Comparison of ENCODE assay signal across 1 cellular context in the genomic region with DNA sequence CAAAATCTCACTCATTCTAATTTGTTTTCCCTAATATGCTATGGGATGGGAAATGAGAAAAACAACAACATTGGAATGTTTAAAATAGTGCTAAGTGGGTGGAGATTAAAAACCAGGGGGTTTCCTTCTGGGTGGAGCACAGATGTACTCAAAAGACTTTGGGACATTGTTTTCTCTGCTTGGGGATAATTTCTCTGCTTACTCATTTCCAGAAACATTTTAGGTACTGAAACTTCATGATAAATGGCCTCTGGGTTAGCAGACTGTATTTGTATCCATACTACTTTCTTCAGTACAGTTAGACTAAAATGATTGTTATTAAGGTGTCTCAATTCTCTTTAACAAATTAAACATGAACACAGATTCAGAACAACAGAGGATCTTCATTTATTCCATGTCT.
TF ChIP-seq lines count a peak whose summit lies in the region.

No MANE protein-coding gene starts in this region.

TF ChIP-seq in GM12878, 131 proteins besides CTCF, POLR2A, EP300 and RAD21 (continued from another document):
- TF ChIP-seq, protein P1, sequence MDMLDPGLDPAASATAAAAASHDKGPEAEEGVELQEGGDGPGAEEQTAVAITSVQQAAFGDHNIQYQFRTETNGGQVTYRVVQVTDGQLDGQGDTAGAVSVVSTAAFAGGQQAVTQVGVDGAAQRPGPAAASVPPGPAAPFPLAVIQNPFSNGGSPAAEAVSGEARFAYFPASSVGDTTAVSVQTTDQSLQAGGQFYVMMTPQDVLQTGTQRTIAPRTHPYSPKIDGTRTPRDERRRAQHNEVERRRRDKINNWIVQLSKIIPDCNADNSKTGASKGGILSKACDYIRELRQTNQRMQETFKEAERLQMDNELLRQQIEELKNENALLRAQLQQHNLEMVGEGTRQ (IDR thresholded peaks at IDR 0.05; ENCODE audit: borderline replicate concordance, low read depth, low read length) = no peak
- TF ChIP-seq TAF1 (IDR thresholded peaks at IDR 0.05; ENCODE audit: borderline replicate concordance, low read depth, low read length) (no peak), BCL11A (IDR thresholded peaks at IDR 0.05; ENCODE audit: low read depth, low read length) (peak; percentile 93), YY1 (IDR thresholded peaks at IDR 0.05; ENCODE audit: low read depth, low read length) (no peak), SREBF1 (IDR thresholded peaks at IDR 0.05; ENCODE audit: low read length) (no peak), TCF3 (IDR thresholded peaks at IDR 0.05; ENCODE audit: borderline replicate concordance, insufficient read depth, low read depth, low read length) (no peak), MXI1 (IDR thresholded peaks at IDR 0.05; ENCODE audit: low read depth, low read length) (no peak), BRCA1 (IDR thresholded peaks at IDR 0.05; ENCODE audit: low read depth, low read length) (no peak), NRF1 (conservative IDR thresholded peaks at IDR 0.05; ENCODE audit: low read depth, low read length) (no peak), NR2C2 (IDR thresholded peaks at IDR 0.05; ENCODE audit: borderline replicate concordance, control insufficient read depth, insufficient read length, low read depth) (no peak), TBL1XR1 (IDR thresholded peaks at IDR 0.05; ENCODE audit: low read depth, low read length) (peak; percentile 64; the same call in 1 of the 2 replicates)
- TF ChIP-seq, protein P2, sequence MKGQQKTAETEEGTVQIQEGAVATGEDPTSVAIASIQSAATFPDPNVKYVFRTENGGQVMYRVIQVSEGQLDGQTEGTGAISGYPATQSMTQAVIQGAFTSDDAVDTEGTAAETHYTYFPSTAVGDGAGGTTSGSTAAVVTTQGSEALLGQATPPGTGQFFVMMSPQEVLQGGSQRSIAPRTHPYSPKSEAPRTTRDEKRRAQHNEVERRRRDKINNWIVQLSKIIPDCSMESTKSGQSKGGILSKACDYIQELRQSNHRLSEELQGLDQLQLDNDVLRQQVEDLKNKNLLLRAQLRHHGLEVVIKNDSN (IDR thresholded peaks at IDR 0.05; ENCODE audit: borderline replicate concordance, extremely low read length, insufficient read depth, low read depth, low read length) = no peak
- TF ChIP-seq, protein P3, sequence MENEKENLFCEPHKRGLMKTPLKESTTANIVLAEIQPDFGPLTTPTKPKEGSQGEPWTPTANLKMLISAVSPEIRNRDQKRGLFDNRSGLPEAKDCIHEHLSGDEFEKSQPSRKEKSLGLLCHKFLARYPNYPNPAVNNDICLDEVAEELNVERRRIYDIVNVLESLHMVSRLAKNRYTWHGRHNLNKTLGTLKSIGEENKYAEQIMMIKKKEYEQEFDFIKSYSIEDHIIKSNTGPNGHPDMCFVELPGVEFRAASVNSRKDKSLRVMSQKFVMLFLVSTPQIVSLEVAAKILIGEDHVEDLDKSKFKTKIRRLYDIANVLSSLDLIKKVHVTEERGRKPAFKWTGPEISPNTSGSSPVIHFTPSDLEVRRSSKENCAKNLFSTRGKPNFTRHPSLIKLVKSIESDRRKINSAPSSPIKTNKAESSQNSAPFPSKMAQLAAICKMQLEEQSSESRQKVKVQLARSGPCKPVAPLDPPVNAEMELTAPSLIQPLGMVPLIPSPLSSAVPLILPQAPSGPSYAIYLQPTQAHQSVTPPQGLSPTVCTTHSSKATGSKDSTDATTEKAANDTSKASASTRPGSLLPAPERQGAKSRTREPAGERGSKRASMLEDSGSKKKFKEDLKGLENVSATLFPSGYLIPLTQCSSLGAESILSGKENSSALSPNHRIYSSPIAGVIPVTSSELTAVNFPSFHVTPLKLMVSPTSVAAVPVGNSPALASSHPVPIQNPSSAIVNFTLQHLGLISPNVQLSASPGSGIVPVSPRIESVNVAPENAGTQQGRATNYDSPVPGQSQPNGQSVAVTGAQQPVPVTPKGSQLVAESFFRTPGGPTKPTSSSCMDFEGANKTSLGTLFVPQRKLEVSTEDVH (IDR thresholded peaks at IDR 0.05; ENCODE audit: low read depth, partially characterized antibody) = no peak
TF ChIP-seq in GM12878: peak in this region for 34.
